In the genomic region with DNA sequence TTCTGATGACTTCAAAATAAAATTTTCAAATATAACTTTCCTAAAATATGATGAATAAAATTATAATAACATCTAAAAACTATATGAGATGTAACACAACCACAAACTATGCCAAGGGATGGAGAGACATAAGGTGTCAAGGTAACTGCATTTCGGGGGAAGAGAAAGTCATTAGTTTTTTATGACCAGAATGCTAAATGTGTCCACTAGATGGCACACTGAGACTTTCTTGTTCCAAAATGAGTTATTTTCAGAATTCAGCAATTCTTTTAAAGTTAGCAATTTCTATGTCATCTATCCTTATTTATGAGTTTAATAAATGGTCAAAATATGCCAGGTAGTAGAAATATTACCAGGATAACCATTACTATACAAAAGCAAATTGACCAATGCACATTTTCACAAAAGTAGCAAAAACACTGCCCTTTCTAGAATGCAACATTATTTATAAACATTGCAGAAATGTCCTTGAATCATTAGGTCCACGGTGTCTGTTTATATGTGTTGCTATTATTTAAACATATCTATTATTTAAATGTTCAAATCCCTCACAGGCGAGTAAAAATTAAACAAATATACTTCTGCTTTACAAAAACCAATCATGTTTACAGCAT, we compare ENCODE assay signal across 8 cellular contexts.
DNase-seq lines count a peak whose midpoint lies in the region; ATAC-seq, FAIRE-seq and TF ChIP-seq lines count a peak whose summit lies in the region.

No MANE protein-coding gene starts in this region.

- H3K4me3 ChIP-seq in brain microvascular endothelial cell (ENCODE audit: low read depth, low read length) (no peak overlapping the region), HepG2 (replicated peaks in 1 of 3; ENCODE audit: insufficient read depth in 1 of 3, low read depth in 2 of 3, low read length in 3 of 3) (no peak overlapping the region)

- TF ChIP-seq RAD21 in HepG2 (CRISPR knock-in tag; IDR thresholded peaks at IDR 0.05), result 0 out of 2 replicates have a peak, but pooled peaks have one; percentile 14

- no peak for TF ChIP-seq POLR2A in HepG2 (IDR thresholded peaks at IDR 0.05; ENCODE audit: insufficient read depth in 1 of 2, low read depth in 2 of 2, low read length in 2 of 2)

- no TSS peak for BruUV-seq in HepG2 (replicated peaks; lab: Mats Ljungman, UMichigan)

- CTCF ChIA-PET in HepG2 (lab: Yijun Ruan, JAX; ENCODE audit: low intra/inter-chr PET ratio, low total read pairs), result interaction anchor here (1.0 to 1.6 kb wide), 2 partner anchors 154 to 157 kb away, joined by 3 to 14 read pairs; no protein-coding TSS in a partner anchor

- H3K79me2 ChIP-seq in HepG2 (ENCODE audit: insufficient read depth, low read length), result no peaks in the 10 kb centered on the region

- intact Hi-C loops in HepG2 (cut with micrococcal nuclease; ENCODE audit: unreplicated experiment), result loop anchor here (1.0 to 5.0 kb wide), 3 partner anchors 65 to 583 kb away; no protein-coding TSS in a partner anchor

- no peak overlapping the region for H2AFZ ChIP-seq in HepG2 (ENCODE audit: low read length)

- H3K9ac ChIP-seq in HepG2 (ENCODE audit: insufficient read depth, low read depth, low read length), result no peak overlapping the region

- ATAC-seq in HepG2 (no peak), GM18873 (IDR thresholded peaks at IDR 0.05; ENCODE audit: low FRiP score, unreplicated experiment) (no peak), HG03439 (IDR thresholded peaks at IDR 0.05; ENCODE audit: unreplicated experiment) (no peak)

- POLR2A ChIA-PET in HepG2 (lab: Yijun Ruan, JAX), result no interaction called here

- H3K4me1 ChIP-seq in HepG2 (ENCODE audit: insufficient read depth, low read length), result no peaks in the 10 kb centered on the region

- H3K36me3 ChIP-seq in brain microvascular endothelial cell (replicated peaks) (no peaks in the 10 kb centered on the region), HepG2 (replicated peaks in 1 of 2; ENCODE audit: control insufficient read depth in 1 of 2, insufficient read depth in 2 of 2, low read length in 2 of 2) (no peaks in the 10 kb centered on the region)

- H3K27me3 ChIP-seq in brain microvascular endothelial cell (replicated peaks) (no peaks in the 10 kb centered on the region), HepG2 (ENCODE audit: control insufficient read depth in 1 of 2, insufficient read depth in 2 of 2, low read length in 2 of 2) (no peaks in the 10 kb centered on the region; a peak in 1 of 5 replicates)

- in situ Hi-C loops in brain microvascular endothelial cell (cut with HindIII; ENCODE audit: low pct_ligation_motif_present, low sequenced_read_pairs) (loop anchor here (25.0 kb wide), 1 partner anchor 153 kb away; no protein-coding TSS in a partner anchor), HepG2 (cut with HindIII; ENCODE audit: extremely low pct_ligation_motif_present, low pct_unique_long_range_greater_than_20kb) (loop anchor here (25.0 kb wide), 1 partner anchor 1128 kb away; no protein-coding TSS in a partner anchor)

- peak; percentile 60 for TF ChIP-seq CTCF in brain microvascular endothelial cell (IDR thresholded peaks at IDR 0.05; ENCODE audit: low read depth, low read length, missing control alignments)
- peak; percentile 68 for TF ChIP-seq CTCF in HepG2 (CRISPR knock-in tag; IDR thresholded peaks at IDR 0.05)

- H3K4me2 ChIP-seq in HepG2 (ENCODE audit: low read depth, low read length), result no peak overlapping the region

- FAIRE-seq in HepG2 (lab: Jason Lieb, UNC), result no peak

- no peak overlapping the region for H3K27ac ChIP-seq in brain microvascular endothelial cell
- no peak overlapping the region for H3K27ac ChIP-seq in HepG2 (ENCODE audit: extremely low read length, insufficient read depth, low read length)

- no peak for TF ChIP-seq EP300 in HepG2 (IDR thresholded peaks at IDR 0.05; ENCODE audit: low read depth in 2 of 2, low read length in 2 of 2)
- TF ChIP-seq EP300 in HepG2 (CRISPR knock-in tag; IDR thresholded peaks at IDR 0.05; ENCODE audit: borderline replicate concordance), result no peak

- 0 out of 2 replicates have a peak, but pooled peaks cover 2% of the 10 kb centered on the region for H4K20me1 ChIP-seq in HepG2 (ENCODE audit: insufficient read depth, low read length)

- 42% methylated on average over 3 of the region's 3 CpGs for WGBS in HepG2 (ENCODE audit: low lambda C conversion rate)

- no peaks in the 10 kb centered on the region for H3K9me3 ChIP-seq in HepG2 (ENCODE audit: low read length)

- DNase-seq in stimulated activated CD8-positive, alpha-beta memory T cell treated with anti-CD3 and anti-CD28 coated beads, Interleukin-12 subunit alpha, Interleukin-12 subunit beta, amount 100 ng/mL, for 1 hour (ENCODE audit: low read depth), result peak; percentile 2
- DNase-seq in stimulated activated CD8-positive, alpha-beta memory T cell treated with anti-CD3 and anti-CD28 coated beads, Interleukin-4, amount 100 ng/mL, for 48 hours, result no peak
- DNase-seq in NAMALWA (ENCODE audit: low spot score) (peak; percentile 71), brain microvascular endothelial cell (no peak), HepG2 (ENCODE audit: low spot score) (peak; percentile 14)
- no peak for DNase-seq in stimulated activated naive CD4-positive, alpha-beta T cell treated with Interleukin-2 at 50 U/mL for 16 hours (lab: John Stamatoyannopoulos, UW)

TF ChIP-seq in HepG2, 621 proteins besides CTCF, POLR2A, EP300 and RAD21:
- no peak for TF ChIP-seq YY1 (IDR thresholded peaks at IDR 0.05; ENCODE audit: insufficient read depth, insufficient replicate concordance, low read depth, low read length)
- peak; percentile 53 for TF ChIP-seq SMC3 (IDR thresholded peaks at IDR 0.05; ENCODE audit: low read length)
- peak; percentile 67 for TF ChIP-seq STAG1 (CRISPR knock-in tag; IDR thresholded peaks at IDR 0.05)
- TF ChIP-seq, protein P1, sequence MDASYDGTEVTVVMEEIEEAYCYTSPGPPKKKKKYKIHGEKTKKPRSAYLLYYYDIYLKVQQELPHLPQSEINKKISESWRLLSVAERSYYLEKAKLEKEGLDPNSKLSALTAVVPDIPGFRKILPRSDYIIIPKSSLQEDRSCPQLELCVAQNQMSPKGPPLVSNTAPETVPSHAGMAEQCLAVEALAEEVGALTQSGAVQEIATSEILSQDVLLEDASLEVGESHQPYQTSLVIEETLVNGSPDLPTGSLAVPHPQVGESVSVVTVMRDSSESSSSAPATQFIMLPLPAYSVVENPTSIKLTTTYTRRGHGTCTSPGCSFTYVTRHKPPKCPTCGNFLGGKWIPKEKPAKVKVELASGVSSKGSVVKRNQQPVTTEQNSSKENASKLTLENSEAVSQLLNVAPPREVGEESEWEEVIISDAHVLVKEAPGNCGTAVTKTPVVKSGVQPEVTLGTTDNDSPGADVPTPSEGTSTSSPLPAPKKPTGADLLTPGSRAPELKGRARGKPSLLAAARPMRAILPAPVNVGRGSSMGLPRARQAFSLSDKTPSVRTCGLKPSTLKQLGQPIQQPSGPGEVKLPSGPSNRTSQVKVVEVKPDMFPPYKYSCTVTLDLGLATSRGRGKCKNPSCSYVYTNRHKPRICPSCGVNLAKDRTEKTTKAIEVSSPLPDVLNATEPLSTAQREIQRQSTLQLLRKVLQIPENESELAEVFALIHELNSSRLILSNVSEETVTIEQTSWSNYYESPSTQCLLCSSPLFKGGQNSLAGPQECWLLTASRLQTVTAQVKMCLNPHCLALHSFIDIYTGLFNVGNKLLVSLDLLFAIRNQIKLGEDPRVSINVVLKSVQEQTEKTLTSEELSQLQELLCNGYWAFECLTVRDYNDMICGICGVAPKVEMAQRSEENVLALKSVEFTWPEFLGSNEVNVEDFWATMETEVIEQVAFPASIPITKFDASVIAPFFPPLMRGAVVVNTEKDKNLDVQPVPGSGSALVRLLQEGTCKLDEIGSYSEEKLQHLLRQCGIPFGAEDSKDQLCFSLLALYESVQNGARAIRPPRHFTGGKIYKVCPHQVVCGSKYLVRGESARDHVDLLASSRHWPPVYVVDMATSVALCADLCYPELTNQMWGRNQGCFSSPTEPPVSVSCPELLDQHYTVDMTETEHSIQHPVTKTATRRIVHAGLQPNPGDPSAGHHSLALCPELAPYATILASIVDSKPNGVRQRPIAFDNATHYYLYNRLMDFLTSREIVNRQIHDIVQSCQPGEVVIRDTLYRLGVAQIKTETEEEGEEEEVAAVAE (CRISPR knock-in tag; IDR thresholded peaks at IDR 0.05; ENCODE audit: borderline replicate concordance), result no peak
- TF ChIP-seq ZNF720 (CRISPR knock-in tag; IDR thresholded peaks at IDR 0.05), result no peak

Comparison
In these comparisons a context has a peak if more than half of its experiments do, and no peak if none do; other contexts are left out.
1. DNase-seq: peak in stimulated activated CD8-positive, alpha-beta memory T cell treated with anti-CD3 and anti-CD28 coated beads, Interleukin-12 subunit alpha, Interleukin-12 subunit beta, amount 100 ng/mL, for 1 hour (single experiment), NAMALWA (single experiment) and HepG2 (single experiment); none in stimulated activated CD8-positive, alpha-beta memory T cell treated with anti-CD3 and anti-CD28 coated beads, Interleukin-4, amount 100 ng/mL, for 48 hours (single experiment), brain microvascular endothelial cell (single experiment) and stimulated activated naive CD4-positive, alpha-beta T cell treated with Interleukin-2 at 50 U/mL for 16 hours (single experiment).